ENCODE assay signal across 9 cellular contexts in the genomic region with DNA sequence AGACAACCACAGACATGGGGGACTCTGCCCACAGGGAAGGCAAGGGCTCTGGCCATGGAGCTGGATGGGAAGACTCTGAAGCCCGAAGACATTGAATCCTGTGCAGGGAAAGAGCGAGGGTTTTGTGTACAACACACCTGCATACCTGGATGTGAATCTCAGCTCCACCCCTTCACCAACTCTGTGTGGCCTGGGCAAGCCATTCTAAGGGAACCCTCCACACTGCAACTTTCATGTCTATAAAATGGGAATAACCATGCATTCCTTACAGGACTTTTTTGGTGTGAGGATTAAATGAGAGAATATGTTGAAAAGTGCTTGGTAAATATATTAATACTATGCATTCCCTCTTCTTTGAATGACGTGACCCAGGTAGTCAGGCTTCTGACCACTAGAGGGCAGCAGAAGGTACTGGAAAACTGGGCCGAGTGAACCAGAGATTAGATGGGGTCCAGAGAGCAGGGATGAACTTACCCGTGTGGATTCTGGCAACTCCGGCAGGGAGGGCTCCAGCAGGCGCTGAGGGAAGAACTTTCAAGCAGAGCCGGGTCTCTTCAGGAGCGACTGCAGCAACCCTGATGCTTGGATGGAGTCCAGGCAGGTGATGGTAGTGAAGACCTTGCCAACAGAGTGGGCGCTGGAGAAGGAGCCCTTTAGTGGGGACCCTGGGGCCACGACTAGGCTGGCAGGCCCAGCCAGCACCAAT. TPM values are rescaled to one million over a fixed set of nuclear protein-coding genes. Genes with fewer than 3 reads are reported as not detected.
DNase-seq lines count a peak whose midpoint lies in the region; ATAC-seq and TF ChIP-seq lines count a peak whose summit lies in the region.
"Had no signal": no experiment of that assay in that cellular context is flagged by ENCODE, and none has a peak within 500 bp of the region (broad histone marks: within the 10 kb centered on the region; RNA-seq: fewer than 3 reads in every experiment).

No MANE protein-coding gene starts in this region.

- TF ChIP-seq CTCF in astrocyte of the cerebellum (IDR thresholded peaks at IDR 0.05; ENCODE audit: low read depth, low read length, missing control alignments): peak; percentile 87

- peaks cover 15 to 24% of the 10 kb centered on the region in 2 donors for H3K36me3 Mint-ChIP-seq in CD4-positive, alpha-beta memory T cell
- no peaks in the 10 kb centered on the region for H3K36me3 Mint-ChIP-seq in T-helper 17 cell (ENCODE audit: low read depth)

- H3K27me3 Mint-ChIP-seq in CD4-positive, alpha-beta memory T cell: no peaks in the 10 kb centered on the region
- H3K27me3 Mint-ChIP-seq in T-helper 17 cell: no peaks in the 10 kb centered on the region

- no peak overlapping the region for H3K27ac ChIP-seq in CD4-positive, alpha-beta memory T cell (ENCODE audit: low read depth, low read length)
- H3K27ac ChIP-seq: SK-N-MC had no signal

- CTCF ChIA-PET in CD4-positive, alpha-beta memory T cell (lab: Charles Lee; ENCODE audit: partially characterized antibody): interaction anchor here (0.9 to 4.1 kb wide), 5 partner anchors 10 to 125 kb away, joined by 3 to 24 read pairs (median 3); partner anchors contain the start of gene RNPEP

- peak overlapping the region in 1 of 7 donors; percentile 7 for H3K27ac Mint-ChIP-seq in CD4-positive, alpha-beta memory T cell
- no peak overlapping the region for H3K27ac Mint-ChIP-seq in T-helper 17 cell

- H3K36me3 ChIP-seq in CD4-positive, alpha-beta memory T cell (ENCODE audit: insufficient read depth, low read length): peaks cover 12% of the 10 kb centered on the region

- H3K9me3 Mint-ChIP-seq in CD4-positive, alpha-beta memory T cell: no peaks in the 10 kb centered on the region

- intact Hi-C loops in CD4-positive, alpha-beta memory T cell (cut with micrococcal nuclease): loop anchor here (1.0 kb wide), 1 partner anchor 126 kb away; no protein-coding TSS in a partner anchor
- intact Hi-C loops in sciatic nerve (cut with DNase I) (loop anchor here (5.0 kb wide), 1 partner anchor 108 kb away; no protein-coding TSS in a partner anchor), posterior vena cava (cut with DNase I) (loop anchor here (5.0 kb wide), 2 partner anchors 108 to 118 kb away; no protein-coding TSS in a partner anchor)

- ATAC-seq in GM21619 (IDR thresholded peaks at IDR 0.05; ENCODE audit: unreplicated experiment) (peak; percentile 34), T-helper 17 cell (peak; percentile 75), sciatic nerve (peak; percentile 88)

- no peaks in the 10 kb centered on the region for H3K27me3 ChIP-seq in CD4-positive, alpha-beta memory T cell (ENCODE audit: insufficient read depth, low read length)

- H3K4me3 Mint-ChIP-seq in CD4-positive, alpha-beta memory T cell: no peak overlapping the region
- H3K4me3 Mint-ChIP-seq in T-helper 17 cell: no peak overlapping the region

- H3K4me3 ChIP-seq in CD4-positive, alpha-beta memory T cell (ENCODE audit: low read length in 2 of 2): no peak overlapping the region
- H3K4me3 ChIP-seq in astrocyte of the cerebellum (ENCODE audit: low read depth, low read length): no peak overlapping the region
- H3K4me3 ChIP-seq: SK-N-MC had no signal

- no peaks in the 10 kb centered on the region for H3K4me1 ChIP-seq in CD4-positive, alpha-beta memory T cell (ENCODE audit: insufficient read depth, low read length)

- peak; percentile 42 to 57 (median 43) for DNase-seq in CD4-positive, alpha-beta memory T cell
- DNase-seq in NCI-H1436 treated with DMSO at 0.1 percent for 48 hours (lab: John Stamatoyannopoulos, UW) (peak; percentile 82), T-helper 17 cell (peak in 1 of 3 donors; percentile 47), astrocyte of the cerebellum (ENCODE audit: low read depth) (peak; percentile 59), hippocampal formation (lab: John Stamatoyannopoulos, UW) (peak; percentile 58 to 70), sciatic nerve (ENCODE audit: low spot score) (peak; percentile 87), posterior vena cava (ENCODE audit: low spot score) (no peak)

- in situ Hi-C loops in astrocyte of the cerebellum (cut with HindIII; ENCODE audit: low sequenced_read_pairs): loop anchor here (10.0 kb wide), 1 partner anchor 95 kb away; no protein-coding TSS in a partner anchor

- H3K4me1 Mint-ChIP-seq in CD4-positive, alpha-beta memory T cell: no peaks in the 10 kb centered on the region
- peaks cover 2% of the 10 kb centered on the region for H3K4me1 Mint-ChIP-seq in T-helper 17 cell

- no peaks in the 10 kb centered on the region for H3K9me3 ChIP-seq in CD4-positive, alpha-beta memory T cell (ENCODE audit: control insufficient read depth in 1 of 2, low read length in 2 of 2)
- H3K9me3 ChIP-seq in T-helper 17 cell (ENCODE audit: control insufficient read depth, low read length, poor library complexity, severe bottlenecking): no peaks in the 10 kb centered on the region

- POLR2A ChIA-PET in CD4-positive, alpha-beta memory T cell (lab: Charles Lee; ENCODE audit: partially characterized antibody): no interaction called here

RNA-seq across cellular contexts. Expression of gene ELF3, which starts 0.9 kb away (rescaled TPM):
- 1 to 10 TPM in 1 of 2 experiments, under 1 TPM in 1; 0.33 to 1.1 TPM for total RNA-seq in CD4-positive, alpha-beta memory T cell
- polyA plus RNA-seq in CD4-positive, alpha-beta memory T cell: under 1 TPM in 1 of 2 donors, not detected in 1; 0.17 TPM
- total RNA-seq in T-helper 17 cell: 1 to 10 TPM; 1.6 to 2.0 TPM
- total RNA-seq in sciatic nerve: 6.4 TPM
- total RNA-seq in posterior vena cava: under 1 TPM; 0.37 to 0.48 TPM

RNA-seq across cellular contexts. Expression of gene RNPEP, which starts 27.0 kb away (rescaled TPM):
- 10 to 100 TPM; 25.9 to 29.1 TPM for total RNA-seq in CD4-positive, alpha-beta memory T cell
- polyA plus RNA-seq in CD4-positive, alpha-beta memory T cell: 10 to 100 TPM; 30.3 to 41.4 TPM
- total RNA-seq in T-helper 17 cell: 10 to 100 TPM; 21.4 to 28.6 TPM
- total RNA-seq in sciatic nerve: 42.8 TPM
- 10 to 100 TPM; 29.1 to 38.7 TPM for total RNA-seq in posterior vena cava

RNA-seq across cellular contexts. Expression of gene TIMM17A, which starts 54.2 kb away (rescaled TPM):
- 10 to 100 TPM; 26.0 to 27.1 TPM for total RNA-seq in CD4-positive, alpha-beta memory T cell
- polyA plus RNA-seq in CD4-positive, alpha-beta memory T cell: 10 to 100 TPM; 28.4 to 29.2 TPM
- total RNA-seq in T-helper 17 cell (10 to 100 TPM; 36.8 to 48.4 TPM), sciatic nerve (28.7 TPM), posterior vena cava (10 to 100 TPM; 38.8 to 47.5 TPM)

Comparison
In these comparisons a context has a peak if more than half of its experiments do, and no peak if none do; other contexts are left out.
1. ATAC-seq: peak in every context shown above with its lines; median percentile 88 in sciatic nerve; 75 in T-helper 17 cell; 34 in GM21619.